In the genomic region with DNA sequence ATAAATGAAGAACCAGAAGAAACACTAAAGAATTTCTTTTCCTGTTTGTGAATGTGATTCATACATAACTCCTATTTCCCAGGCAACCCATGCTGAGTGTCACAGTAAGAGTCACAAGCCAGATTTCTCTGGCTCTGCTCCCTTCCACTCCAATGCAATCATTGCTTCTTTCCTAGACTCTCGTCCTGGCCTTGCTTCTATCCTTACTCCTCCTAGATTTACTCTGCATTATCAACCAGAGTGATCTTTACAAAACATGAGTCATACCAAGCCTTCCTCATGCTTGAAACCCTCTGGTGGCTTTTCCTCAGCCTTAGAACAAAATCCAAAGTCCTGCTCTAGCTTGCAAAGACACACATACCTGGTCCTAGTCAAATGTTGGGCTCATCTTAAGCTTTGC, we compare ENCODE assay signal across 11 cellular contexts. TPM values are rescaled to one million over a fixed set of nuclear protein-coding genes. Genes with fewer than 3 reads are reported as not detected.
A peak's percentile ranks its signal among the peaks of the same experiment; 100 is the strongest.
DNase-seq lines count a peak whose midpoint lies in the region; ATAC-seq and TF ChIP-seq lines count a peak whose summit lies in the region.
"Had no signal": no experiment of that assay in that cellular context is flagged by ENCODE, and none has a peak within 500 bp of the region (broad histone marks: within the 10 kb centered on the region; RNA-seq: fewer than 3 reads in every experiment).

No MANE protein-coding gene starts in this region.

- ATAC-seq in GM21515 (IDR thresholded peaks at IDR 0.05; ENCODE audit: unreplicated experiment) (no peak), lower lobe of right lung (no peak)

- WGBS in adrenal gland, 4 donors, result 25 to 38% (median 31%) methylated on average over 1 of the region's 1 CpG

- H3K9me3 ChIP-seq in HEK293 (ENCODE audit: control insufficient read depth, insufficient read depth, low read depth, low read length) (no peaks in the 10 kb centered on the region), adrenal gland (replicated peaks in 1 of 3) (no peaks in the 10 kb centered on the region), lower lobe of right lung (no peaks in the 10 kb centered on the region)

- CTCF ChIA-PET in HEK293 (lab: Yijun Ruan, JAX), result no interaction called here

- DNase-seq in AG08396 (ENCODE audit: low spot score), result peak; percentile 45
- DNase-seq in adrenal gland, result peak in 6 of 7 donors; percentile 26 to 55 (median 46)
- peak; percentile 71 for DNase-seq in kidney tubule cell (ENCODE audit: low spot score)
- no peak for DNase-seq in NCI-H2171 (lab: John Stamatoyannopoulos, UW)
- no peak for DNase-seq in lower lobe of right lung
- no peak for DNase-seq in COR-L47 (lab: John Stamatoyannopoulos, UW)
- DNase-seq: stimulated activated naive CD4-positive, alpha-beta T cell had no signal

- POLR2A ChIA-PET in HEK293 (lab: Yijun Ruan, JAX), result no interaction called here

- TF ChIP-seq CTCF in HEK293 (tag by site-specific recombination; IDR thresholded peaks at IDR 0.05), result no peak
- TF ChIP-seq CTCF in adrenal gland (IDR thresholded peaks at IDR 0.05), result no peak
- TF ChIP-seq CTCF in lower lobe of right lung (IDR thresholded peaks at IDR 0.05), result no peak

- H3K36me3 ChIP-seq in HEK293 (ENCODE audit: control insufficient read depth in 2 of 2, insufficient read depth in 1 of 2, low read length in 2 of 2) (no peaks in the 10 kb centered on the region), adrenal gland (replicated peaks in 1 of 2) (no peaks in the 10 kb centered on the region), lower lobe of right lung (no peaks in the 10 kb centered on the region)

- H3K27ac ChIP-seq in HEK293 (ENCODE audit: extremely low read depth, low read depth, low read length) (no peak overlapping the region), adrenal gland (no peak overlapping the region), lower lobe of right lung (no peak overlapping the region)

- intact Hi-C loops in adrenal gland (cut with DNase I) (no loop called here), lower lobe of right lung (cut with DNase I) (no loop called here)

- H3K27me3 ChIP-seq in adrenal gland (no peaks in the 10 kb centered on the region), lower lobe of right lung (ENCODE audit: low read depth) (no peaks in the 10 kb centered on the region)
- H3K27me3 ChIP-seq: dorsolateral prefrontal cortex had no signal

- no peak for TF ChIP-seq POLR2A in adrenal gland (IDR thresholded peaks at IDR 0.05)

- peaks cover 9% of the 10 kb centered on the region for H3K4me1 ChIP-seq in HEK293 (ENCODE audit: control insufficient read depth, insufficient read depth, low read length)
- peaks cover 1 to 14% of the 10 kb centered on the region in 2 donors for H3K4me1 ChIP-seq in adrenal gland (replicated peaks in 1 of 2)
- peaks cover 25% of the 10 kb centered on the region for H3K4me1 ChIP-seq in lower lobe of right lung

- H3K4me3 ChIP-seq in HEK293 (ENCODE audit: low read depth, low read length) (no peak overlapping the region), adrenal gland (no peak overlapping the region), lower lobe of right lung (no peak overlapping the region)
- H3K4me3 ChIP-seq: dorsolateral prefrontal cortex had no signal

TF ChIP-seq in HEK293, 187 proteins besides CTCF, POLR2A, EP300 and RAD21:
- 0 out of 2 replicates have a peak, but pooled peaks have one; percentile 26 for TF ChIP-seq TRIM28 (IDR thresholded peaks at IDR 0.05; ENCODE audit: borderline replicate concordance, low read length)
- peak; percentile 81 for TF ChIP-seq MYNN (tag by site-specific recombination; IDR thresholded peaks at IDR 0.05; ENCODE audit: borderline replicate concordance)
- TF ChIP-seq ZNF600 (tag by site-specific recombination; IDR thresholded peaks at IDR 0.05), result 0 out of 2 replicates have a peak, but pooled peaks have one; percentile 13
- TF ChIP-seq ZNF701 (tag by site-specific recombination; IDR thresholded peaks at IDR 0.05), result no peak
- peak; percentile 54; the same call in 1 of the 2 replicates for TF ChIP-seq ZBTB17 (tag by site-specific recombination; IDR thresholded peaks at IDR 0.05)
- no peak for TF ChIP-seq ZNF302 (tag by site-specific recombination; IDR thresholded peaks at IDR 0.05; ENCODE audit: low read depth)
- TF ChIP-seq, protein P1, sequence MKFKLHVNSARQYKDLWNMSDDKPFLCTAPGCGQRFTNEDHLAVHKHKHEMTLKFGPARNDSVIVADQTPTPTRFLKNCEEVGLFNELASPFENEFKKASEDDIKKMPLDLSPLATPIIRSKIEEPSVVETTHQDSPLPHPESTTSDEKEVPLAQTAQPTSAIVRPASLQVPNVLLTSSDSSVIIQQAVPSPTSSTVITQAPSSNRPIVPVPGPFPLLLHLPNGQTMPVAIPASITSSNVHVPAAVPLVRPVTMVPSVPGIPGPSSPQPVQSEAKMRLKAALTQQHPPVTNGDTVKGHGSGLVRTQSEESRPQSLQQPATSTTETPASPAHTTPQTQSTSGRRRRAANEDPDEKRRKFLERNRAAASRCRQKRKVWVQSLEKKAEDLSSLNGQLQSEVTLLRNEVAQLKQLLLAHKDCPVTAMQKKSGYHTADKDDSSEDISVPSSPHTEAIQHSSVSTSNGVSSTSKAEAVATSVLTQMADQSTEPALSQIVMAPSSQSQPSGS (tag by site-specific recombination; IDR thresholded peaks at IDR 0.05; ENCODE audit: low read depth), result no peak
- no peak for TF ChIP-seq ZNF558 (tag by site-specific recombination; IDR thresholded peaks at IDR 0.05)
TF ChIP-seq in HEK293: peak in this region for 4.

RNA-seq across cellular contexts. Expression of a gene that starts 13.3 kb away (rescaled TPM):
- not detected for total RNA-seq in adrenal gland
- not detected for polyA plus RNA-seq in adrenal gland
- total RNA-seq in lower lobe of right lung, result not detected
- total RNA-seq: dorsolateral prefrontal cortex, H1 had no signal
- polyA plus RNA-seq: H1 had no signal

RNA-seq across cellular contexts. Expression of a gene that starts 14.5 kb away (rescaled TPM):
- not detected for total RNA-seq in adrenal gland
- not detected for polyA plus RNA-seq in adrenal gland
- not detected for total RNA-seq in lower lobe of right lung
- total RNA-seq: H1 had no signal
- polyA plus RNA-seq: H1 had no signal

Comparison
In these comparisons a context has a peak if more than half of its experiments do, and no peak if none do; other contexts are left out.
1. DNase-seq: peak in AG08396 (single experiment), adrenal gland (6 of 7) and kidney tubule cell (single experiment); none in NCI-H2171 (single experiment), lower lobe of right lung (single experiment) and COR-L47 (single experiment).